In genomic region chr15:81000626-81001179, GRCh38 we compare ENCODE assay signal across 1 cellular context.
TF ChIP-seq lines count a peak whose summit lies in the region.

TLNRD1 (plus strand) TSS chr15:81000923; CDS start chr15:81002272, 1,349 bp downstream.

TF ChIP-seq in WTC11, 78 proteins besides CTCF, POLR2A, EP300 and RAD21 (continued from another document):
- TF ChIP-seq E2F1 (CRISPR knock-in tag; IDR thresholded peaks at IDR 0.05) (0 out of 2 replicates have a peak, but pooled peaks have one; percentile 4), E2F4 (CRISPR knock-in tag; IDR thresholded peaks at IDR 0.05; ENCODE audit: borderline replicate concordance, low read depth) (peak; percentile 62; the same call in 1 of the 2 replicates), ZNF281 (CRISPR knock-in tag; IDR thresholded peaks at IDR 0.05) (0 out of 2 replicates have a peak, but pooled peaks have one; percentile 29), ETV6 (CRISPR knock-in tag; IDR thresholded peaks at IDR 0.05) (peak; percentile 52; the same call in 1 of the 2 replicates), SMAD3 (CRISPR knock-in tag; IDR thresholded peaks at IDR 0.05; ENCODE audit: borderline replicate concordance) (peak; percentile 61; the same call in 1 of the 2 replicates), MAX (CRISPR knock-in tag; IDR thresholded peaks at IDR 0.05) (peak; percentile 71), SMAD4 (CRISPR knock-in tag; IDR thresholded peaks at IDR 0.05) (no peak), ARID4B (CRISPR knock-in tag; IDR thresholded peaks at IDR 0.05; ENCODE audit: borderline replicate concordance) (peak; percentile 54; the same call in 1 of the 2 replicates), NFE2L1 (CRISPR knock-in tag; IDR thresholded peaks at IDR 0.05) (no peak), ZNF423 (CRISPR knock-in tag; IDR thresholded peaks at IDR 0.05) (peak; percentile 66), ZNF425 (CRISPR knock-in tag; conservative IDR thresholded peaks at IDR 0.05) (no peak), GTF2I (CRISPR knock-in tag; conservative IDR thresholded peaks at IDR 0.05) (no peak), SP1 (CRISPR knock-in tag; conservative IDR thresholded peaks at IDR 0.05) (peak; percentile 77), FOXK1 (CRISPR knock-in tag; IDR thresholded peaks at IDR 0.05) (peak; percentile 61; the same call in 1 of the 2 replicates), ZMAT4 (CRISPR knock-in tag; IDR thresholded peaks at IDR 0.05) (0 out of 2 replicates have a peak, but pooled peaks have one; percentile 28), HMGXB4 (CRISPR knock-in tag; IDR thresholded peaks at IDR 0.05) (peak; percentile 85; the same call in 1 of the 2 replicates), ESRRA (CRISPR knock-in tag; IDR thresholded peaks at IDR 0.05; ENCODE audit: borderline replicate concordance) (peak; percentile 49; the same call in 1 of the 2 replicates), KAT7 (CRISPR knock-in tag; IDR thresholded peaks at IDR 0.05; ENCODE audit: borderline replicate concordance) (peak; percentile 96; the same call in 1 of the 2 replicates), GRHL2 (CRISPR knock-in tag; IDR thresholded peaks at IDR 0.05; ENCODE audit: insufficient replicate concordance, severe bottlenecking) (no peak), ZSCAN18 (CRISPR knock-in tag; IDR thresholded peaks at IDR 0.05) (no peak)
TF ChIP-seq in WTC11: peak in this region for 20.
